13 cellular contexts compared by ENCODE assay signal in genomic region chr1:12052997-12053686, GRCh38. TPM values are rescaled to one million over a fixed set of nuclear protein-coding genes. Genes with fewer than 3 reads are reported as not detected.
DNase-seq lines count a peak whose midpoint lies in the region; ATAC-seq, FAIRE-seq and TF ChIP-seq lines count a peak whose summit lies in the region.
"Had no signal": no experiment of that assay in that cellular context is flagged by ENCODE, and none has a peak within 500 bp of the region (broad histone marks: within the 10 kb centered on the region; RNA-seq: fewer than 3 reads in every experiment).

No MANE protein-coding gene starts in this region.

- no peak overlapping the region for H2AK9ac ChIP-seq in IMR-90 (replicated peaks; ENCODE audit: low read depth, low read length, poor library complexity)

- H3K4me1 ChIP-seq in IMR-90 (ENCODE audit: control insufficient read depth, insufficient read depth, low read length): peaks cover 5% of the 10 kb centered on the region; the same call in 1 of the 2 replicates
- peaks cover 0 to 13% (median 4%) of the 10 kb centered on the region in 4 experiments; a peak in 5 of 7 replicates for H3K4me1 ChIP-seq in H1 (replicated peaks in 1 of 4; ENCODE audit: control insufficient read depth in 3 of 4, insufficient read depth in 4 of 4, low read length in 3 of 4)
- peaks cover 10% of the 10 kb centered on the region for H3K4me1 ChIP-seq in osteoblast (ENCODE audit: insufficient read depth, low read length)
- H3K4me1 ChIP-seq: right lobe of liver had no signal

- H3K14ac ChIP-seq in IMR-90 (replicated peaks; ENCODE audit: low read depth, low read length): no peak overlapping the region
- H3K14ac ChIP-seq in H1 (ENCODE audit: insufficient read length): no peak overlapping the region

- H3K23ac ChIP-seq in IMR-90 (ENCODE audit: low read depth, low read length): no peak overlapping the region
- no peak overlapping the region for H3K23ac ChIP-seq in H1 (ENCODE audit: insufficient read length)

- H2AK5ac ChIP-seq in IMR-90 (ENCODE audit: low read depth, low read length) (no peak overlapping the region), H1 (ENCODE audit: low read depth, low read length) (no peak overlapping the region)

- TF ChIP-seq RAD21 in IMR-90 (IDR thresholded peaks at IDR 0.05; ENCODE audit: low read length): no peak
- TF ChIP-seq RAD21 in H1 (IDR thresholded peaks at IDR 0.05 in 1 of 2, conservative IDR thresholded peaks at IDR 0.05 in 1 of 2; ENCODE audit: low read depth in 2 of 2, low read length in 2 of 2): peak; percentile 37 to 59

- no peak overlapping the region for H3K4ac ChIP-seq in IMR-90 (ENCODE audit: low read depth, low read length)
- H3K4ac ChIP-seq in H1 (replicated peaks; ENCODE audit: insufficient read length, low read depth, low read length): no peak overlapping the region

- intact Hi-C loops in Calu3 (cut with micrococcal nuclease; ENCODE audit: unreplicated experiment): no loop called here
- intact Hi-C loops in IMR-90 (cut with micrococcal nuclease): no loop called here

- no peaks in the 10 kb centered on the region for H3K79me1 ChIP-seq in IMR-90 (ENCODE audit: low read depth in 1 of 2, low read length in 2 of 2)
- H3K79me1 ChIP-seq in H1 (ENCODE audit: low read depth, low read length): no peaks in the 10 kb centered on the region

- H2BK20ac ChIP-seq in IMR-90 (ENCODE audit: low read depth, low read length) (no peak overlapping the region), H1 (ENCODE audit: low read length) (no peak overlapping the region)

- no peak for FAIRE-seq in H1 (lab: Jason Lieb, UNC)

- H2BK5ac ChIP-seq in IMR-90 (ENCODE audit: low read depth, low read length, poor library complexity, severe bottlenecking): no peak overlapping the region
- no peak overlapping the region for H2BK5ac ChIP-seq in H1 (ENCODE audit: low read depth, low read length)

- TF ChIP-seq EP300 in H1 (IDR thresholded peaks at IDR 0.05; ENCODE audit: borderline replicate concordance in 1 of 2, low read depth in 2 of 2, low read length in 2 of 2): no peak

- no peak overlapping the region for H4K8ac ChIP-seq in IMR-90 (ENCODE audit: low read depth in 2 of 2, low read length in 2 of 2)
- H4K8ac ChIP-seq in H1 (ENCODE audit: extremely low read depth, insufficient read depth, low read length): no peak overlapping the region

- no peaks in the 10 kb centered on the region for H3K27me3 Mint-ChIP-seq in Calu3 (ENCODE audit: unreplicated experiment)

- TF ChIP-seq POLR2A in IMR-90 (IDR thresholded peaks at IDR 0.05; ENCODE audit: low read depth, low read length) (no peak), H1 (IDR thresholded peaks at IDR 0.05; ENCODE audit: control extremely low read depth in 1 of 2, low read depth in 2 of 2, low read length in 2 of 2) (no peak)

- H3K79me2 ChIP-seq in H1 (ENCODE audit: control insufficient read depth in 1 of 2, insufficient read depth in 2 of 2, low read length in 2 of 2) (no peaks in the 10 kb centered on the region), osteoblast (ENCODE audit: insufficient read depth, low read length) (no peaks in the 10 kb centered on the region)

- dilution Hi-C loops in IMR-90 (cut with HindIII; ENCODE audit: low sequenced_read_pairs, unreplicated experiment): no loop called here

- H3K9me3 ChIP-seq in IMR-90 (ENCODE audit: control insufficient read depth, insufficient read depth, low read length) (peaks cover 3% of the 10 kb centered on the region), H1 (ENCODE audit: insufficient read depth in 2 of 2, low read depth in 1 of 2, low read length in 1 of 2) (no peaks in the 10 kb centered on the region), osteoblast (ENCODE audit: low read depth, low read length) (no peaks in the 10 kb centered on the region)
- H3K9me3 ChIP-seq: right lobe of liver had no signal

- no peak overlapping the region for H4K91ac ChIP-seq in IMR-90 (ENCODE audit: insufficient read depth, low read depth, low read length)
- H4K91ac ChIP-seq in H1 (replicated peaks; ENCODE audit: insufficient read length, low read length): no peak overlapping the region

- H2BK15ac ChIP-seq in IMR-90 (ENCODE audit: low read depth, low read length) (no peak overlapping the region), H1 (ENCODE audit: low read length) (no peak overlapping the region)

- in situ Hi-C loops in IMR-90 (cut with MboI; ENCODE audit: low sequenced_read_pairs): no loop called here

- no peaks in the 10 kb centered on the region for H3K9me3 Mint-ChIP-seq in Calu3 (ENCODE audit: low read depth, unreplicated experiment)
- H3K9me3 Mint-ChIP-seq: activated CD8-positive, alpha-beta T cell treated with anti-CD3 and anti-CD28 coated beads for 36 hours had no signal

- H3K18ac ChIP-seq in IMR-90 (ENCODE audit: low read depth, low read length): no peak overlapping the region
- no peak overlapping the region for H3K18ac ChIP-seq in H1 (ENCODE audit: extremely low read depth, low read length)

- peaks cover 13% of the 10 kb centered on the region for H3K4me1 Mint-ChIP-seq in Calu3 (ENCODE audit: low read depth, unreplicated experiment)

- H3K4me3 ChIP-seq in IMR-90 (ENCODE audit: insufficient read depth, low read depth, low read length) (no peak overlapping the region), H1 (ENCODE audit: extremely low read depth in 1 of 4, insufficient read depth in 2 of 4, low read depth in 3 of 4, low read length in 4 of 4) (no peak overlapping the region), osteoblast (ENCODE audit: insufficient read depth, low read length) (no peak overlapping the region)
- H3K4me3 ChIP-seq: right lobe of liver had no signal

- H3K36me3 Mint-ChIP-seq in Calu3 (ENCODE audit: insufficient read depth, unreplicated experiment): no peaks in the 10 kb centered on the region

- no peaks in the 10 kb centered on the region for H3K23me2 ChIP-seq in H1 (ENCODE audit: low read depth, low read length)

- H4K5ac ChIP-seq in IMR-90 (ENCODE audit: low read depth, low read length) (no peak overlapping the region), H1 (ENCODE audit: insufficient read length, low read depth, low read length) (no peak overlapping the region)

- no peak for DNase-seq in Calu3
- no peak for DNase-seq in IMR-90
- no peak for DNase-seq in H1 (ENCODE audit: low read depth in 1 of 2, low spot score in 2 of 2)
- DNase-seq in osteoblast (ENCODE audit: insufficient read length, low spot score, missing footprints): peak; percentile 51
- no peak for DNase-seq in stimulated activated CD4-positive, alpha-beta T cell treated with anti-CD3 and anti-CD28 coated beads, Interleukin-12 subunit alpha, Interleukin-12 subunit beta, amount 100 ng/mL, for 4 hours
- no peak for DNase-seq in SW480 (ENCODE audit: low spot score)
- no peak for DNase-seq in OCI-M2 (lab: John Stamatoyannopoulos, UW; ENCODE audit: unreplicated experiment)
- DNase-seq: activated CD8-positive, alpha-beta T cell treated with anti-CD3 and anti-CD28 coated beads for 36 hours; DMS53; NCI-H1930; right lobe of liver; SHP77 treated with DMSO at 0.1 percent for 48 hours had no signal

- no peak overlapping the region for H3K9ac ChIP-seq in IMR-90 (ENCODE audit: low read depth, low read length)
- H3K9ac ChIP-seq in H1 (replicated peaks in 1 of 4; ENCODE audit: extremely low read depth in 1 of 4, low read depth in 3 of 4, low read length in 3 of 4): no peak overlapping the region

- no peak overlapping the region for H3K56ac ChIP-seq in IMR-90 (ENCODE audit: extremely low read depth, insufficient read depth, low read length)
- H3K56ac ChIP-seq in H1 (replicated peaks; ENCODE audit: insufficient read length, low read depth, low read length): no peak overlapping the region

- H3K27ac ChIP-seq in IMR-90 (ENCODE audit: insufficient read depth, low read length): no peak overlapping the region
- H3K27ac ChIP-seq in H1 (ENCODE audit: low read depth, low read length): no peak overlapping the region
- no peak overlapping the region for H3K27ac ChIP-seq in osteoblast (ENCODE audit: low read depth, low read length)
- H3K27ac ChIP-seq: right lobe of liver had no signal

- H3K4me2 ChIP-seq in IMR-90 (ENCODE audit: low read depth, low read length) (no peak overlapping the region), H1 (ENCODE audit: insufficient read depth in 1 of 2, low read depth in 2 of 2, low read length in 2 of 2) (no peak overlapping the region), osteoblast (ENCODE audit: insufficient read depth, low read length) (no peak overlapping the region)

- H2BK120ac ChIP-seq in IMR-90 (ENCODE audit: low read depth, low read length) (no peak overlapping the region), H1 (replicated peaks; ENCODE audit: low read depth, low read length) (no peak overlapping the region)

- POLR2A ChIA-PET in IMR-90 (lab: Charles Lee; ENCODE audit: unreplicated experiment): no interaction called here
- POLR2A ChIA-PET in H1 (lab: Charles Lee; ENCODE audit: partially characterized antibody): interaction anchor here (1.3 to 1.4 kb wide), 2 partner anchors 14 to 17 kb away, joined by 3 to 5 read pairs; no protein-coding TSS in a partner anchor

- no peak overlapping the region for H3K4me3 Mint-ChIP-seq in Calu3 (ENCODE audit: low read depth, unreplicated experiment)
- H3K4me3 Mint-ChIP-seq: activated CD8-positive, alpha-beta T cell treated with anti-CD3 and anti-CD28 coated beads for 36 hours had no signal

- peak overlapping the region; percentile 13 for H2AFZ ChIP-seq in IMR-90 (replicated peaks; ENCODE audit: low read length, poor library complexity)
- no peak overlapping the region for H2AFZ ChIP-seq in H1 (ENCODE audit: low read length)
- no peak overlapping the region for H2AFZ ChIP-seq in osteoblast (ENCODE audit: low read length)

- H2BK12ac ChIP-seq in H1 (ENCODE audit: low read depth, low read length): no peak overlapping the region

- CTCF ChIA-PET in Calu3 (lab: Charles Lee): no interaction called here
- CTCF ChIA-PET in IMR-90 (lab: Yijun Ruan, JAX): no interaction called here
- CTCF ChIA-PET in H1 (lab: Charles Lee; ENCODE audit: partially characterized antibody): interaction anchor here (0.9 to 1.5 kb wide), 2 partner anchors 22 to 26 kb away, joined by 3 to 7 read pairs; no protein-coding TSS in a partner anchor

- H3K27me3 ChIP-seq in IMR-90 (ENCODE audit: control insufficient read depth, insufficient read depth, low read length) (peaks cover 3% of the 10 kb centered on the region), H1 (replicated peaks in 1 of 4; ENCODE audit: control insufficient read depth in 3 of 4, extremely low read depth in 1 of 4, insufficient read depth in 3 of 4, low read length in 3 of 4) (no peaks in the 10 kb centered on the region; a peak in 1 of 7 replicates), osteoblast (ENCODE audit: insufficient read depth, low read length) (no peaks in the 10 kb centered on the region)
- H3K27me3 ChIP-seq: right lobe of liver had no signal

- TF ChIP-seq CTCF in Calu3 (IDR thresholded peaks at IDR 0.05; ENCODE audit: unreplicated experiment) (no peak), IMR-90 (conservative IDR thresholded peaks at IDR 0.05; ENCODE audit: low read depth, low read length) (no peak), H1 (IDR thresholded peaks at IDR 0.05; ENCODE audit: control extremely low read depth in 1 of 3, insufficient read depth in 1 of 3, low read depth in 1 of 3, low read length in 3 of 3) (peak in 2 of 3 experiments; percentile 26 to 46; a peak in 2 of 4 replicates), osteoblast (IDR thresholded peaks at IDR 0.05; ENCODE audit: extremely low read depth, low read depth, low read length) (peak; percentile 8)

- no peaks in the 10 kb centered on the region for H3K36me3 ChIP-seq in IMR-90 (ENCODE audit: control insufficient read depth, insufficient read depth, low read length)
- no peaks in the 10 kb centered on the region for H3K36me3 ChIP-seq in H1 (ENCODE audit: control insufficient read depth in 2 of 4, insufficient read depth in 4 of 4, low read length in 3 of 4)
- H3K36me3 ChIP-seq in osteoblast (ENCODE audit: insufficient read depth, low read length): no peaks in the 10 kb centered on the region
- H3K36me3 ChIP-seq: right lobe of liver had no signal

- H4K20me1 ChIP-seq in IMR-90 (ENCODE audit: insufficient read depth, low read length) (no peaks in the 10 kb centered on the region), H1 (replicated peaks in 1 of 2; ENCODE audit: control insufficient read depth in 1 of 2, insufficient read depth in 2 of 2, low read length in 2 of 2) (no peaks in the 10 kb centered on the region), osteoblast (ENCODE audit: insufficient read depth, low read length) (no peaks in the 10 kb centered on the region)

- ATAC-seq in IMR-90 (ENCODE audit: low read depth) (no peak), GM18873 (IDR thresholded peaks at IDR 0.05; ENCODE audit: low FRiP score, unreplicated experiment) (no peak)
- ATAC-seq: activated CD8-positive, alpha-beta T cell treated with anti-CD3 and anti-CD28 coated beads for 36 hours had no signal

- BruUV-seq in Calu3 (replicated peaks; lab: Mats Ljungman, UMichigan) (no TSS peak), IMR-90 (replicated peaks; lab: Mats Ljungman, UMichigan) (no TSS peak)

- WGBS in IMR-90 (ENCODE audit: extremely low coverage in 2 of 2, insufficient read length in 1 of 2), 2 experiments: 90% methylated on average over 10 of the region's 14 CpGs; no CpG with 5 or more reads in 1 of the 2 experiments
- 93% methylated on average over 13 of the region's 14 CpGs; no CpG with 5 or more reads in 1 of the 2 experiments for WGBS in H1 (ENCODE audit: extremely low coverage in 1 of 2, insufficient coverage in 1 of 2, insufficient read length in 1 of 2, insufficient replicate concordance in 2 of 2, low coverage in 1 of 2, low lambda C conversion rate in 2 of 2, missing lambda C conversion rate in 1 of 2), 2 experiments

- peak overlapping the region; percentile 18 for H3K27ac Mint-ChIP-seq in Calu3 (ENCODE audit: unreplicated experiment)

- H3K9me1 ChIP-seq in IMR-90 (ENCODE audit: insufficient read depth, low read length): no peaks in the 10 kb centered on the region

RNA-seq across cellular contexts. Expression of gene TNFRSF8, which starts 10.0 kb away (rescaled TPM):
- total RNA-seq in Calu3 (2022) (not detected in 2 replicates), IMR-90 (2012; rRNA removed) (under 0.01 TPM in 2 replicates), osteoblast (under 0.01 and 0.29 TPM in 2 replicates)
- polyA plus RNA-seq in IMR-90 (2012; rRNA removed) (0.31 and 0.37 TPM in 2 replicates), H1 (2011; rRNA removed) (23.2 and 26.7 TPM in 2 replicates)
- 0.35 and 0.56 TPM in 2 replicates for polyA plus RNA-seq in IMR-90 (2012; cell fraction: cytosol; rRNA removed)
- polyA plus RNA-seq in IMR-90 (2012; cell fraction: nucleus; rRNA removed; ENCODE audit: low replicate concordance): 0.54 and 0.72 TPM in 2 replicates
- total RNA-seq in H1 (2021; fragmentation: NEBNext Ultra II Directional; extraction: Animal tissue kit (Norgen Biotek cat#: 25700)): 32.7 and 35.1 TPM in 2 replicates
- polyA plus RNA-seq in H1 (2011; cell fraction: cytosol; rRNA removed): 16.7 TPM
- polyA plus RNA-seq in H1 (2011; cell fraction: nucleus; rRNA removed): 26.1 TPM
- polyA plus RNA-seq in H1 (2012, experiment 1 of 2): 15.0 to 25.1 TPM (median 23.2 TPM) in 4 replicates
- 20.2 TPM for polyA plus RNA-seq in H1 (2012, experiment 2 of 2)
- polyA plus RNA-seq in H1 (2013, experiment 1 of 2): 29.7 TPM
- polyA plus RNA-seq in H1 (2013, experiment 2 of 2): 29.6 TPM
- 13.4 and 14.5 TPM in 2 replicates for polyA minus RNA-seq in H1 (2011; rRNA and poly(A)+ RNA removed)
- 13.3 TPM for polyA minus RNA-seq in H1 (2011; cell fraction: cytosol; rRNA and poly(A)+ RNA removed)
- 12.3 TPM for polyA minus RNA-seq in H1 (2011; cell fraction: nucleus; rRNA and poly(A)+ RNA removed)

RNA-seq across cellular contexts. Expression of gene MIIP, which starts 33.8 kb away (rescaled TPM):
- 23.4 and 28.8 TPM in 2 replicates for total RNA-seq in Calu3 (2022)
- 12.2 and 14.2 TPM in 2 replicates for total RNA-seq in IMR-90 (2012; rRNA removed)
- polyA plus RNA-seq in IMR-90 (2012; rRNA removed): 23.7 and 28.7 TPM in 2 replicates
- 12.9 and 18.5 TPM in 2 replicates for polyA plus RNA-seq in IMR-90 (2012; cell fraction: cytosol; rRNA removed)
- 74.8 and 224 TPM in 2 replicates for polyA plus RNA-seq in IMR-90 (2012; cell fraction: nucleus; rRNA removed; ENCODE audit: low replicate concordance)
- 65.5 and 66.1 TPM in 2 replicates for total RNA-seq in H1 (2021; fragmentation: NEBNext Ultra II Directional; extraction: Animal tissue kit (Norgen Biotek cat#: 25700))
- polyA plus RNA-seq in H1 (2011; rRNA removed): 106 and 149 TPM in 2 replicates
- 92.6 TPM for polyA plus RNA-seq in H1 (2011; cell fraction: cytosol; rRNA removed)
- polyA plus RNA-seq in H1 (2011; cell fraction: nucleus; rRNA removed): 266 TPM
- 57.0 to 78.2 TPM (median 75.2 TPM) in 4 replicates for polyA plus RNA-seq in H1 (2012, experiment 1 of 2)
- 75.0 TPM for polyA plus RNA-seq in H1 (2012, experiment 2 of 2)
- polyA plus RNA-seq in H1 (2013, experiment 1 of 2): 49.8 TPM
- 49.9 TPM for polyA plus RNA-seq in H1 (2013, experiment 2 of 2)
- 31.7 and 34.1 TPM in 2 replicates for polyA minus RNA-seq in H1 (2011; rRNA and poly(A)+ RNA removed)
- polyA minus RNA-seq in H1 (2011; cell fraction: cytosol; rRNA and poly(A)+ RNA removed): 33.5 TPM
- polyA minus RNA-seq in H1 (2011; cell fraction: nucleus; rRNA and poly(A)+ RNA removed): 47.5 TPM
- 24.2 and 26.4 TPM in 2 replicates for total RNA-seq in osteoblast

Comparison
In these comparisons a context has a peak if more than half of its experiments do, and no peak if none do; other contexts are left out.
1. CTCF ChIP-seq: peak in H1 (2 of 3) and osteoblast (single experiment); none in Calu3 (single experiment) and IMR-90 (single experiment).
2. RNA of gene TNFRSF8, which starts 10.0 kb away (total RNA-seq): 32.7 to 35.1 TPM in H1; not detected in Calu3, under 0.01 TPM in IMR-90 and under 0.01 to 0.29 TPM in osteoblast; every median in the first group is over 10 times any median in the second.